Comparison of ENCODE assay signal across 1 cellular context in genomic region chr10:122849090-122849489, GRCh38.
A peak's percentile ranks its signal among the peaks of the same experiment; 100 is the strongest.
TF ChIP-seq lines count a peak whose summit lies in the region.

No MANE protein-coding gene starts in this region.

TF ChIP-seq in HepG2, 621 proteins besides CTCF, POLR2A, EP300 and RAD21:
- TF ChIP-seq IKZF5 (CRISPR knock-in tag; IDR thresholded peaks at IDR 0.05), result no peak
- TF ChIP-seq GPBP1L1 (CRISPR knock-in tag; IDR thresholded peaks at IDR 0.05), result no peak
- no peak for TF ChIP-seq ZNF567 (CRISPR knock-in tag; IDR thresholded peaks at IDR 0.05; ENCODE audit: borderline replicate concordance)
- TF ChIP-seq ZFP36L1 (CRISPR knock-in tag; IDR thresholded peaks at IDR 0.05), result no peak
- TF ChIP-seq SP2 (CRISPR knock-in tag; IDR thresholded peaks at IDR 0.05), result no peak
- peak; percentile 51 for TF ChIP-seq CEBPB (IDR thresholded peaks at IDR 0.05; ENCODE audit: borderline replicate concordance, low read depth, low read length)
